In the genomic region with DNA sequence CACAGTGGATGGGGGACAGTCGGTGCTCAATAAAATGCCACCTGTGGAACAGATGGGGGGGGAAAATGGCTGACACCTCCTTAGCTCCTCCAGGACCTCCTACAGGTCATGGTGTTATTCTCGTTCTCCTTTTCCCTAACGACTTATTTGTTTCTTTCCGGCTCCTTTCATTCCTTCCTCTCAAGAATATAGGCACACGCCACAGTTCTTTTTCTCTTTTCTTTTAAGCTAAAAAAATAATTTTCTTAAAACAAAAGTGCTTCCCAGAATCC, we compare ENCODE assay signal across 8 cellular contexts. TPM values are rescaled to one million over a fixed set of nuclear protein-coding genes. Genes with fewer than 3 reads are reported as not detected.
DNase-seq lines count a peak whose midpoint lies in the region; ATAC-seq, FAIRE-seq and TF ChIP-seq lines count a peak whose summit lies in the region.

No MANE protein-coding gene starts in this region.

- H3K27ac Mint-ChIP-seq in activated naive CD8-positive, alpha-beta T cell treated with anti-CD3 and anti-CD28 coated beads, Interleukin-2, amount 10 ng/mL, durations not matched to agents 7 days and 5 days, result peak overlapping the region; percentile 99

- peak overlapping the region; percentile 90 for H3K27ac ChIP-seq in left ventricle myocardium inferior (replicated peaks)
- no peak overlapping the region for H3K27ac ChIP-seq in right cardiac atrium (ENCODE audit: low read length)
- H3K27ac ChIP-seq in upper lobe of left lung, result peak overlapping the region; percentile 93 to 99 (median 96)

- H3K4me3 ChIP-seq in left ventricle myocardium inferior (peak overlapping the region; percentile 94), right cardiac atrium (ENCODE audit: low read length) (no peak overlapping the region), mononuclear cell (ENCODE audit: low read length) (peak overlapping the region; percentile 95), upper lobe of left lung (peak overlapping the region in 1 of 4 donors; percentile 98)

- no peaks in the 10 kb centered on the region for H3K36me3 ChIP-seq in left ventricle myocardium inferior
- H3K36me3 ChIP-seq in upper lobe of left lung, result no peaks in the 10 kb centered on the region

- H3K27me3 Mint-ChIP-seq in activated naive CD8-positive, alpha-beta T cell treated with anti-CD3 and anti-CD28 coated beads, Interleukin-2, amount 10 ng/mL, durations not matched to agents 7 days and 5 days, result no peaks in the 10 kb centered on the region

- POLR2A ChIA-PET in activated naive CD8-positive, alpha-beta T cell treated with anti-CD3 and anti-CD28 coated beads, Interleukin-2, amount 10 ng/mL, durations not matched to agents 7 days and 5 days (lab: Charles Lee), result interaction anchor here (1.1 to 2.6 kb wide), 2 partner anchors 41 to 50 kb away, joined by 5 to 14 read pairs; partner anchors contain the start of gene CEP43

- H3K4me1 ChIP-seq in left ventricle myocardium inferior (peaks cover 35% of the 10 kb centered on the region), right cardiac atrium (ENCODE audit: control insufficient read depth, insufficient read depth, low read length) (peaks cover 2% of the 10 kb centered on the region), mononuclear cell (ENCODE audit: insufficient read depth, low read length) (peaks cover 66% of the 10 kb centered on the region), upper lobe of left lung (peaks cover 36 to 51% (median 42%) of the 10 kb centered on the region in 4 donors)

- no peak for ATAC-seq in right cardiac atrium
- ATAC-seq in activated naive CD8-positive, alpha-beta T cell treated with anti-CD3 and anti-CD28 coated beads, Interleukin-2, amount 10 ng/mL, durations not matched to agents 7 days and 5 days (ENCODE audit: low read depth), result no peak
- no peak for ATAC-seq in upper lobe of left lung (ENCODE audit: low FRiP score in 2 of 2)
- ATAC-seq in GM18511 (IDR thresholded peaks at IDR 0.05; ENCODE audit: unreplicated experiment), result no peak

- intact Hi-C loops in left ventricle myocardium inferior (cut with micrococcal nuclease), result no loop called here
- intact Hi-C loops in right cardiac atrium (cut with DNase I), result loop anchor here in 2 of 4 donors (10.0 kb wide), 2 partner anchors 173 to 183 kb away; no protein-coding TSS in a partner anchor

- DNase-seq in left ventricle myocardium inferior, result no peak
- no peak for DNase-seq in right cardiac atrium
- no peak for DNase-seq in activated naive CD8-positive, alpha-beta T cell treated with anti-CD3 and anti-CD28 coated beads, Interleukin-2, amount 10 ng/mL, durations not matched to agents 7 days and 5 days
- DNase-seq in upper lobe of left lung, result no peak
- DNase-seq in urothelium cell line (ENCODE audit: low spot score), result no peak
- no peak for DNase-seq in NCI-H2081 treated with DMSO at 0.1 percent for 48 hours (lab: John Stamatoyannopoulos, UW)

- no peak for FAIRE-seq in urothelium cell line (lab: Jason Lieb, UNC)

- no peak for TF ChIP-seq POLR2A in upper lobe of left lung (IDR thresholded peaks at IDR 0.05)

- H3K36me3 Mint-ChIP-seq in activated naive CD8-positive, alpha-beta T cell treated with anti-CD3 and anti-CD28 coated beads, Interleukin-2, amount 10 ng/mL, durations not matched to agents 7 days and 5 days, result peaks cover 4% of the 10 kb centered on the region

- H3K4me3 Mint-ChIP-seq in activated naive CD8-positive, alpha-beta T cell treated with anti-CD3 and anti-CD28 coated beads, Interleukin-2, amount 10 ng/mL, durations not matched to agents 7 days and 5 days, result peak overlapping the region; percentile 92

- no peaks in the 10 kb centered on the region for H3K27me3 ChIP-seq in left ventricle myocardium inferior (ENCODE audit: low read depth)
- H3K27me3 ChIP-seq in right cardiac atrium (ENCODE audit: control insufficient read depth, insufficient read depth), result no peaks in the 10 kb centered on the region
- no peaks in the 10 kb centered on the region for H3K27me3 ChIP-seq in mononuclear cell (ENCODE audit: insufficient read depth, low read length)
- no peaks in the 10 kb centered on the region for H3K27me3 ChIP-seq in upper lobe of left lung

- no peak for TF ChIP-seq EP300 in upper lobe of left lung (IDR thresholded peaks at IDR 0.05)

- WGBS in right cardiac atrium, result 89% methylated on average over 5 of the region's 5 CpGs
- WGBS in upper lobe of left lung, 2 donors, result 67 to 80% methylated on average over 5 of the region's 5 CpGs

- no peak for TF ChIP-seq CTCF in left ventricle myocardium inferior (IDR thresholded peaks at IDR 0.05; ENCODE audit: borderline replicate concordance)
- no peak for TF ChIP-seq CTCF in upper lobe of left lung (IDR thresholded peaks at IDR 0.05)

- H3K9me3 Mint-ChIP-seq in activated naive CD8-positive, alpha-beta T cell treated with anti-CD3 and anti-CD28 coated beads, Interleukin-2, amount 10 ng/mL, durations not matched to agents 7 days and 5 days, result peaks cover 2% of the 10 kb centered on the region

- peaks cover 40% of the 10 kb centered on the region for H3K4me1 Mint-ChIP-seq in activated naive CD8-positive, alpha-beta T cell treated with anti-CD3 and anti-CD28 coated beads, Interleukin-2, amount 10 ng/mL, durations not matched to agents 7 days and 5 days

- H3K9me3 ChIP-seq in left ventricle myocardium inferior (replicated peaks) (no peaks in the 10 kb centered on the region), right cardiac atrium (ENCODE audit: control insufficient read depth, low read length) (no peaks in the 10 kb centered on the region), mononuclear cell (ENCODE audit: low read depth, low read length) (no peaks in the 10 kb centered on the region), upper lobe of left lung (no peaks in the 10 kb centered on the region)

RNA-seq across cellular contexts. Expression of gene RNASET2, which starts 1.4 kb away (rescaled TPM):
- 13.4 TPM for total RNA-seq in left ventricle myocardium inferior
- total RNA-seq in right cardiac atrium, result 10 to 100 TPM; 19.4 to 27.2 (median 22.9) TPM
- polyA plus RNA-seq in right cardiac atrium, result 21.6 TPM
- total RNA-seq in activated naive CD8-positive, alpha-beta T cell treated with anti-CD3 and anti-CD28 coated beads, Interleukin-2, amount 10 ng/mL, durations not matched to agents 7 days and 5 days, result 10 to 100 TPM; 69.2 to 73.1 TPM
- 178 TPM for total RNA-seq in mononuclear cell
- total RNA-seq in upper lobe of left lung, result 100 to 1,000 TPM in 3 of 6 donors, 10 to 100 TPM in 3; 66.4 to 131 (median 94.8) TPM

RNA-seq across cellular contexts. Expression of gene CEP43, which starts 41.5 kb away (rescaled TPM):
- 12.3 TPM for total RNA-seq in left ventricle myocardium inferior
- 10 to 100 TPM in 2 of 4 donors, 1 to 10 TPM in 2; 9.0 to 10.7 (median 9.7) TPM for total RNA-seq in right cardiac atrium
- polyA plus RNA-seq in right cardiac atrium, result 6.5 TPM
- 10 to 100 TPM; 23.3 to 26.3 TPM for total RNA-seq in activated naive CD8-positive, alpha-beta T cell treated with anti-CD3 and anti-CD28 coated beads, Interleukin-2, amount 10 ng/mL, durations not matched to agents 7 days and 5 days
- 12.6 TPM for total RNA-seq in mononuclear cell
- 10 to 100 TPM in 4 of 6 donors, 1 to 10 TPM in 2; 7.8 to 70.2 (median 14.1) TPM for total RNA-seq in upper lobe of left lung
